24 cellular contexts compared by ENCODE assay signal in the genomic region with DNA sequence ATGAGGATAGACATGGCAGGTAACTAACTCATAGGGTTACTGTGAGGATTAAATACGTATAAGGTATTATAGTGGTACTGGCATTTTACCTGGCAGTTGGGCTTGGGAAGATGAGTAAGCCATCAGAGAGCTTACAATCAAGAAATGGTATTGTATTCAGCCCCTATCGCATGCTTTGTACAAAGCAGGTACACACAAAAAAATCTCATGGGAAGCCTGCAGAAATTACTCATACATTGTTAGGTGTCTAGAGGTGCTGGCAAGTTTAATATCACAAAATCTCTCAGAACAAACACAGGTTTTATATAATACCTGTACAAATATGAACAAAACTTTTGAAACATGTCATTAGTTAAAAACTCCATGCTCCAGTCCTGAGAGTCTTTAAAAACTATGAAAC.
DNase-seq lines count a peak whose midpoint lies in the region; ATAC-seq and TF ChIP-seq lines count a peak whose summit lies in the region.
"Had no signal": no experiment of that assay in that cellular context is flagged by ENCODE, and none has a peak within 500 bp of the region (broad histone marks: within the 10 kb centered on the region; RNA-seq: fewer than 3 reads in every experiment).

No MANE protein-coding gene starts in this region.

- no peaks in the 10 kb centered on the region for H3K36me3 Mint-ChIP-seq in neural progenitor cell
- H3K36me3 Mint-ChIP-seq: CD4-positive, alpha-beta memory T cell had no signal

- H3K4me1 Mint-ChIP-seq in neural progenitor cell, result peaks cover 60% of the 10 kb centered on the region
- H3K4me1 Mint-ChIP-seq: CD14-positive monocyte; CD8-positive, alpha-beta memory T cell had no signal

- intact Hi-C loops in body of pancreas (cut with DNase I) (no loop called here), heart right ventricle (cut with DNase I) (no loop called here)

- DNase-seq in body of pancreas (no peak), neural progenitor cell (ENCODE audit: low spot score) (no peak), heart right ventricle (no peak), NCI-H2171 treated with DMSO at 0.1 percent for 48 hours (lab: John Stamatoyannopoulos, UW) (no peak)
- DNase-seq in effector memory CD4-positive, alpha-beta T cell, result no peak
- DNase-seq: 8988T; ACHN; BE2C; C1 segment of cervical spinal cord; CD4-positive, alpha-beta memory T cell; CD4-positive, CD25-positive, alpha-beta regulatory T cell; CD8-positive, alpha-beta memory T cell; COR-L47; DMS 273 treated with DMSO at 0.1 percent for 48 hours; DMS153; DMS53; DMS79; DND-41; EL; GF-D8 had no signal

- H3K9me3 Mint-ChIP-seq in neural progenitor cell, result no peaks in the 10 kb centered on the region
- H3K9me3 Mint-ChIP-seq: CD14-positive monocyte; CD4-positive, alpha-beta memory T cell; CD4-positive, CD25-positive, alpha-beta regulatory T cell; CD8-positive, alpha-beta memory T cell had no signal

- H3K4me3 Mint-ChIP-seq in neural progenitor cell, result peak overlapping the region; percentile 0
- H3K4me3 Mint-ChIP-seq: CD14-positive monocyte; CD4-positive, alpha-beta memory T cell; CD4-positive, CD25-positive, alpha-beta regulatory T cell; CD8-positive, alpha-beta memory T cell had no signal

- ATAC-seq in body of pancreas (peak; percentile 48), esophagus mucosa (peak; percentile 71), heart right ventricle (no peak), GM18861 (IDR thresholded peaks at IDR 0.05; ENCODE audit: unreplicated experiment) (no peak)

- WGBS in body of pancreas, 2 donors, result 76 to 81% methylated on average over 2 of the region's 2 CpGs
- 97 to 99% methylated on average over 2 of the region's 2 CpGs for WGBS in heart right ventricle, 2 donors

- no peaks in the 10 kb centered on the region for H3K27me3 ChIP-seq in body of pancreas
- H3K27me3 ChIP-seq in neural progenitor cell, result no peaks in the 10 kb centered on the region
- H3K27me3 ChIP-seq in heart right ventricle, result no peaks in the 10 kb centered on the region
- H3K27me3 ChIP-seq in effector memory CD4-positive, alpha-beta T cell (replicated peaks; ENCODE audit: control insufficient read depth, insufficient read depth, low read length, poor library complexity, severe bottlenecking), result no peaks in the 10 kb centered on the region
- H3K27me3 ChIP-seq: BE2C, BLaER1 had no signal

- no peak overlapping the region for H3K9ac ChIP-seq in neural progenitor cell
- H3K9ac ChIP-seq: BLaER1 had no signal

- no peaks in the 10 kb centered on the region for H3K79me2 ChIP-seq in neural progenitor cell (ENCODE audit: low read depth)

- H3K27ac Mint-ChIP-seq in neural progenitor cell, result peak overlapping the region; percentile 38
- H3K27ac Mint-ChIP-seq: CD14-positive monocyte; CD4-positive, alpha-beta memory T cell had no signal

- TF ChIP-seq CTCF in body of pancreas (IDR thresholded peaks at IDR 0.05) (peak in 1 of 7 experiments; percentile 12), neural progenitor cell (IDR thresholded peaks at IDR 0.05) (no peak), heart right ventricle (IDR thresholded peaks at IDR 0.05) (no peak)

- H3K27ac ChIP-seq in body of pancreas (no peak overlapping the region), neural progenitor cell (no peak overlapping the region), heart right ventricle (peak overlapping the region in 1 of 10 donors; percentile 59)
- no peak overlapping the region for H3K27ac ChIP-seq in effector memory CD4-positive, alpha-beta T cell (ENCODE audit: insufficient read depth, low read length, poor library complexity, severe bottlenecking)
- H3K27ac ChIP-seq: BLaER1 had no signal

- H3K9me3 ChIP-seq in body of pancreas (no peaks in the 10 kb centered on the region), neural progenitor cell (ENCODE audit: low read depth) (no peaks in the 10 kb centered on the region), heart right ventricle (no peaks in the 10 kb centered on the region)
- no peaks in the 10 kb centered on the region for H3K9me3 ChIP-seq in effector memory CD4-positive, alpha-beta T cell (ENCODE audit: control insufficient read depth, low read length)
- H3K9me3 ChIP-seq: BE2C, BLaER1 had no signal

- no peak overlapping the region for H2AFZ ChIP-seq in neural progenitor cell (replicated peaks)

- no peak for TF ChIP-seq POLR2A in body of pancreas (IDR thresholded peaks at IDR 0.05)

- peaks cover 4% of the 10 kb centered on the region for H3K27me3 Mint-ChIP-seq in neural progenitor cell (ENCODE audit: insufficient read depth, low read depth)
- H3K27me3 Mint-ChIP-seq: CD4-positive, alpha-beta memory T cell; CD4-positive, CD25-positive, alpha-beta regulatory T cell; CD8-positive, alpha-beta memory T cell had no signal

- no peaks in the 10 kb centered on the region for H3K36me3 ChIP-seq in body of pancreas (replicated peaks in 1 of 2; ENCODE audit: insufficient read depth in 1 of 2, low read depth in 2 of 2)
- no peaks in the 10 kb centered on the region for H3K36me3 ChIP-seq in neural progenitor cell
- H3K36me3 ChIP-seq in heart right ventricle, result no peaks in the 10 kb centered on the region
- H3K36me3 ChIP-seq in effector memory CD4-positive, alpha-beta T cell (ENCODE audit: control insufficient read depth, insufficient read depth, low read length), result no peaks in the 10 kb centered on the region
- H3K36me3 ChIP-seq: BE2C, BLaER1 had no signal

- peak overlapping the region; percentile 56 for H3K4me2 ChIP-seq in neural progenitor cell
- H3K4me2 ChIP-seq: BLaER1 had no signal

- no peaks in the 10 kb centered on the region for H4K20me1 ChIP-seq in neural progenitor cell (ENCODE audit: low read depth)
- H4K20me1 ChIP-seq: BLaER1 had no signal

- H3K4me3 ChIP-seq in body of pancreas (no peak overlapping the region), neural progenitor cell (no peak overlapping the region), heart right ventricle (no peak overlapping the region)
- no peak overlapping the region for H3K4me3 ChIP-seq in effector memory CD4-positive, alpha-beta T cell (ENCODE audit: insufficient read depth, low read depth, low read length, poor library complexity, severe bottlenecking)
- H3K4me3 ChIP-seq: BLaER1 had no signal

- peaks cover 5% of the 10 kb centered on the region for H3F3A ChIP-seq in neural progenitor cell (ENCODE audit: low read depth)

- H3K4me1 ChIP-seq in body of pancreas (peaks cover 10% of the 10 kb centered on the region), neural progenitor cell (peaks cover 38% of the 10 kb centered on the region), heart right ventricle (peaks cover 3 to 55% (median 29%) of the 10 kb centered on the region in 9 donors)
- no peaks in the 10 kb centered on the region for H3K4me1 ChIP-seq in effector memory CD4-positive, alpha-beta T cell (ENCODE audit: control insufficient read depth, insufficient read depth, low read length, poor library complexity, severe bottlenecking)
- H3K4me1 ChIP-seq: BE2C, BLaER1 had no signal

Comparison
In these comparisons a context has a peak if more than half of its experiments do, and no peak if none do; other contexts are left out.
1. ATAC-seq: peak in body of pancreas (single experiment) and esophagus mucosa (single experiment); none in heart right ventricle (0 of 8) and GM18861 (single experiment).